Comparison of ENCODE assay signal across 7 cellular contexts in genomic region chr16:15956100-15956499, GRCh38. TPM values are rescaled to one million over a fixed set of nuclear protein-coding genes. Genes with fewer than 3 reads are reported as not detected.
DNase-seq lines count a peak whose midpoint lies in the region; ATAC-seq and TF ChIP-seq lines count a peak whose summit lies in the region.
"Not testable (repeated sequence)": the region's sequence is repeated elsewhere in the genome, so short reads cannot be mapped to it uniquely, and the experiment has no call there.

No MANE protein-coding gene starts in this region.

- H3K4me1 ChIP-seq in CD8-positive, alpha-beta T cell (ENCODE audit: insufficient read depth, low read length), result peaks cover 55% of the 10 kb centered on the region

- POLR2A ChIA-PET in CD8-positive, alpha-beta T cell (lab: Charles Lee); RWPE1 (lab: Yijun Ruan, JAX; ENCODE audit: low non-redundant PET); activated CD4-positive, alpha-beta T cell treated with anti-CD3 and anti-CD28 coated beads, Interleukin-2, amount 10 ng/mL, durations not matched to agents 7 days and 5 days (lab: Charles Lee): not testable (repeated sequence)

- H3K36me3 ChIP-seq in CD8-positive, alpha-beta T cell (ENCODE audit: insufficient read depth, low read length), result not testable (repeated sequence)

- not testable (repeated sequence) for H3K4me3 ChIP-seq in CD8-positive, alpha-beta T cell (ENCODE audit: low read depth, low read length)

- not testable (repeated sequence) for TF ChIP-seq CTCF in CD8-positive, alpha-beta T cell (IDR thresholded peaks at IDR 0.05); RWPE1 (conservative IDR thresholded peaks at IDR 0.05; ENCODE audit: low read depth)

- H3K27me3 ChIP-seq in CD8-positive, alpha-beta T cell (ENCODE audit: insufficient read depth, low read length), result not testable (repeated sequence)

- H3K27me3 Mint-ChIP-seq in CD8-positive, alpha-beta T cell (ENCODE audit: low read depth); activated CD4-positive, alpha-beta T cell treated with anti-CD3 and anti-CD28 coated beads, Interleukin-2, amount 10 ng/mL, durations not matched to agents 7 days and 5 days; activated T-cell treated with anti-CD3 and anti-CD28 coated beads, Interleukin-2, amount 50 U/mL, for 24 hours; activated naive CD4-positive, alpha-beta T cell treated with anti-CD3 and anti-CD28 coated beads, Interleukin-2, amount 50 U/mL, for 24 hours; dendritic cell treated with granulocyte-macrophage colony-stimulating factor and Interleukin-4, amounts not matched to agents 40 ng/mL and 50 ng/mL, for 4 days; natural killer cell treated with Interleukin-12 subunit alpha and Interleukin-12 subunit beta and Interleukin-15 and Interleukin-18, amount 100 ng/mL, for 72 hours: not testable (repeated sequence)

- H3K9me3 Mint-ChIP-seq in CD8-positive, alpha-beta T cell; activated CD4-positive, alpha-beta T cell treated with anti-CD3 and anti-CD28 coated beads, Interleukin-2, amount 10 ng/mL, durations not matched to agents 7 days and 5 days; activated T-cell treated with anti-CD3 and anti-CD28 coated beads, Interleukin-2, amount 50 U/mL, for 24 hours; activated naive CD4-positive, alpha-beta T cell treated with anti-CD3 and anti-CD28 coated beads, Interleukin-2, amount 50 U/mL, for 24 hours; dendritic cell treated with granulocyte-macrophage colony-stimulating factor and Interleukin-4, amounts not matched to agents 40 ng/mL and 50 ng/mL, for 4 days; natural killer cell treated with Interleukin-12 subunit alpha and Interleukin-12 subunit beta and Interleukin-15 and Interleukin-18, amount 100 ng/mL, for 72 hours: not testable (repeated sequence)

- intact Hi-C loops in CD8-positive, alpha-beta T cell (cut with DNase I, micrococcal nuclease), result not testable (repeated sequence)
- intact Hi-C loops in dendritic cell treated with granulocyte-macrophage colony-stimulating factor and Interleukin-4, amounts not matched to agents 40 ng/mL and 50 ng/mL, for 4 days (cut with micrococcal nuclease), result loop anchor here (5.0 kb wide), 1 partner anchor 51 kb away; no protein-coding TSS in a partner anchor

- H3K36me3 Mint-ChIP-seq in CD8-positive, alpha-beta T cell; activated naive CD4-positive, alpha-beta T cell treated with anti-CD3 and anti-CD28 coated beads, Interleukin-2, amount 50 U/mL, for 24 hours; natural killer cell treated with Interleukin-12 subunit alpha and Interleukin-12 subunit beta and Interleukin-15 and Interleukin-18, amount 100 ng/mL, for 72 hours: not testable (repeated sequence)
- H3K36me3 Mint-ChIP-seq in activated CD4-positive, alpha-beta T cell treated with anti-CD3 and anti-CD28 coated beads, Interleukin-2, amount 10 ng/mL, durations not matched to agents 7 days and 5 days (ENCODE audit: low read depth), result peaks cover 40% of the 10 kb centered on the region
- H3K36me3 Mint-ChIP-seq in activated T-cell treated with anti-CD3 and anti-CD28 coated beads, Interleukin-2, amount 50 U/mL, for 24 hours (ENCODE audit: low read depth), result peaks cover 58% of the 10 kb centered on the region
- H3K36me3 Mint-ChIP-seq in dendritic cell treated with granulocyte-macrophage colony-stimulating factor and Interleukin-4, amounts not matched to agents 40 ng/mL and 50 ng/mL, for 4 days (ENCODE audit: low read depth), result peaks cover 15% of the 10 kb centered on the region

- H3K27ac Mint-ChIP-seq in CD8-positive, alpha-beta T cell, result peak overlapping the region; percentile 60
- peak overlapping the region; percentile 74 for H3K27ac Mint-ChIP-seq in activated CD4-positive, alpha-beta T cell treated with anti-CD3 and anti-CD28 coated beads, Interleukin-2, amount 10 ng/mL, durations not matched to agents 7 days and 5 days
- peak overlapping the region; percentile 85 for H3K27ac Mint-ChIP-seq in activated T-cell treated with anti-CD3 and anti-CD28 coated beads, Interleukin-2, amount 50 U/mL, for 24 hours
- peak overlapping the region; percentile 35 for H3K27ac Mint-ChIP-seq in activated naive CD4-positive, alpha-beta T cell treated with anti-CD3 and anti-CD28 coated beads, Interleukin-2, amount 50 U/mL, for 24 hours
- H3K27ac Mint-ChIP-seq in dendritic cell treated with granulocyte-macrophage colony-stimulating factor and Interleukin-4, amounts not matched to agents 40 ng/mL and 50 ng/mL, for 4 days, result peak overlapping the region; percentile 86
- H3K27ac Mint-ChIP-seq in natural killer cell treated with Interleukin-12 subunit alpha and Interleukin-12 subunit beta and Interleukin-15 and Interleukin-18, amount 100 ng/mL, for 72 hours, result peak overlapping the region; percentile 27 to 37

- peaks cover 74% of the 10 kb centered on the region for H3K4me1 Mint-ChIP-seq in CD8-positive, alpha-beta T cell (ENCODE audit: low read depth)
- H3K4me1 Mint-ChIP-seq in activated CD4-positive, alpha-beta T cell treated with anti-CD3 and anti-CD28 coated beads, Interleukin-2, amount 10 ng/mL, durations not matched to agents 7 days and 5 days, result peaks cover 85% of the 10 kb centered on the region
- peaks cover 85% of the 10 kb centered on the region for H3K4me1 Mint-ChIP-seq in activated T-cell treated with anti-CD3 and anti-CD28 coated beads, Interleukin-2, amount 50 U/mL, for 24 hours (ENCODE audit: low read depth)
- peaks cover 79% of the 10 kb centered on the region for H3K4me1 Mint-ChIP-seq in activated naive CD4-positive, alpha-beta T cell treated with anti-CD3 and anti-CD28 coated beads, Interleukin-2, amount 50 U/mL, for 24 hours
- H3K4me1 Mint-ChIP-seq in dendritic cell treated with granulocyte-macrophage colony-stimulating factor and Interleukin-4, amounts not matched to agents 40 ng/mL and 50 ng/mL, for 4 days (ENCODE audit: low read depth), result peaks cover 88% of the 10 kb centered on the region
- H3K4me1 Mint-ChIP-seq in natural killer cell treated with Interleukin-12 subunit alpha and Interleukin-12 subunit beta and Interleukin-15 and Interleukin-18, amount 100 ng/mL, for 72 hours (ENCODE audit: low read depth in 2 of 2), result peaks cover 31 to 55% of the 10 kb centered on the region in 2 donors

- not testable (repeated sequence) for H3K27ac ChIP-seq in CD8-positive, alpha-beta T cell (ENCODE audit: low read depth, low read length)
- H3K27ac ChIP-seq in RWPE1, result peak overlapping the region; percentile 32; the same call in 1 of the 2 replicates

- H3K9me3 ChIP-seq in CD8-positive, alpha-beta T cell (ENCODE audit: low read length), result not testable (repeated sequence)

- H3K4me3 Mint-ChIP-seq in CD8-positive, alpha-beta T cell, result peak overlapping the region; percentile 12
- H3K4me3 Mint-ChIP-seq in activated CD4-positive, alpha-beta T cell treated with anti-CD3 and anti-CD28 coated beads, Interleukin-2, amount 10 ng/mL, durations not matched to agents 7 days and 5 days, result peak overlapping the region; percentile 3
- not testable (repeated sequence) for H3K4me3 Mint-ChIP-seq in activated T-cell treated with anti-CD3 and anti-CD28 coated beads, Interleukin-2, amount 50 U/mL, for 24 hours; dendritic cell treated with granulocyte-macrophage colony-stimulating factor and Interleukin-4, amounts not matched to agents 40 ng/mL and 50 ng/mL, for 4 days; natural killer cell treated with Interleukin-12 subunit alpha and Interleukin-12 subunit beta and Interleukin-15 and Interleukin-18, amount 100 ng/mL, for 72 hours
- H3K4me3 Mint-ChIP-seq in activated naive CD4-positive, alpha-beta T cell treated with anti-CD3 and anti-CD28 coated beads, Interleukin-2, amount 50 U/mL, for 24 hours, result peak overlapping the region; percentile 15

- peak in 2 of 7 experiments; percentile 26 to 37 for DNase-seq in CD8-positive, alpha-beta T cell
- DNase-seq in RWPE1 (ENCODE audit: low spot score); natural killer cell treated with Interleukin-12 subunit alpha and Interleukin-12 subunit beta and Interleukin-15 and Interleukin-18, amount 100 ng/mL, for 72 hours (ENCODE audit: low spot score): not testable (repeated sequence)
- peak; percentile 31 for DNase-seq in activated CD4-positive, alpha-beta T cell treated with anti-CD3 and anti-CD28 coated beads, Interleukin-2, amount 10 ng/mL, durations not matched to agents 7 days and 5 days
- peak; percentile 35 for DNase-seq in activated T-cell treated with anti-CD3 and anti-CD28 coated beads, Interleukin-2, amount 50 U/mL, for 24 hours

- peak; percentile 39 for ATAC-seq in CD8-positive, alpha-beta T cell
- ATAC-seq in natural killer cell treated with Interleukin-12 subunit alpha and Interleukin-12 subunit beta and Interleukin-15 and Interleukin-18, amount 100 ng/mL, for 72 hours, result not testable (repeated sequence)

- CTCF ChIA-PET in CD8-positive, alpha-beta T cell (lab: Charles Lee); RWPE1 (lab: Yijun Ruan, JAX): not testable (repeated sequence)
- CTCF ChIA-PET in activated CD4-positive, alpha-beta T cell treated with anti-CD3 and anti-CD28 coated beads, Interleukin-2, amount 10 ng/mL, durations not matched to agents 7 days and 5 days (lab: Charles Lee), result interaction anchor here (0.6 to 1.6 kb wide), 5 partner anchors 8 to 60 kb away, joined by 3 to 5 read pairs (median 4); no protein-coding TSS in a partner anchor

RNA-seq across cellular contexts. Expression of gene ABCC1, which starts 6.7 kb away (rescaled TPM):
- 10 to 100 TPM; 41.1 to 41.2 TPM for total RNA-seq in CD8-positive, alpha-beta T cell
- total RNA-seq in activated CD4-positive, alpha-beta T cell treated with anti-CD3 and anti-CD28 coated beads, Interleukin-2, amount 10 ng/mL, durations not matched to agents 7 days and 5 days, result 10 to 100 TPM; 51.7 to 55.2 TPM
- total RNA-seq in natural killer cell treated with Interleukin-12 subunit alpha and Interleukin-12 subunit beta and Interleukin-15 and Interleukin-18, amount 100 ng/mL, for 72 hours, result 100 to 1,000 TPM in 1 of 2 donors, 10 to 100 TPM in 1; 43.1 to 106 TPM

Comparison
In these comparisons a context has a peak if more than half of its experiments do, and no peak if none do; other contexts are left out.
1. H3K27ac Mint-ChIP-seq: peak in every context shown above with its lines; median percentile 86 in dendritic cell treated with granulocyte-macrophage colony-stimulating factor and Interleukin-4, amounts not matched to agents 40 ng/mL and 50 ng/mL, for 4 days; 85 in activated T-cell treated with anti-CD3 and anti-CD28 coated beads, Interleukin-2, amount 50 U/mL, for 24 hours; 74 in activated CD4-positive, alpha-beta T cell treated with anti-CD3 and anti-CD28 coated beads, Interleukin-2, amount 10 ng/mL, durations not matched to agents 7 days and 5 days; 60 in CD8-positive, alpha-beta T cell; 35 in activated naive CD4-positive, alpha-beta T cell treated with anti-CD3 and anti-CD28 coated beads, Interleukin-2, amount 50 U/mL, for 24 hours; 32 in natural killer cell treated with Interleukin-12 subunit alpha and Interleukin-12 subunit beta and Interleukin-15 and Interleukin-18, amount 100 ng/mL, for 72 hours.